In the genomic region with DNA sequence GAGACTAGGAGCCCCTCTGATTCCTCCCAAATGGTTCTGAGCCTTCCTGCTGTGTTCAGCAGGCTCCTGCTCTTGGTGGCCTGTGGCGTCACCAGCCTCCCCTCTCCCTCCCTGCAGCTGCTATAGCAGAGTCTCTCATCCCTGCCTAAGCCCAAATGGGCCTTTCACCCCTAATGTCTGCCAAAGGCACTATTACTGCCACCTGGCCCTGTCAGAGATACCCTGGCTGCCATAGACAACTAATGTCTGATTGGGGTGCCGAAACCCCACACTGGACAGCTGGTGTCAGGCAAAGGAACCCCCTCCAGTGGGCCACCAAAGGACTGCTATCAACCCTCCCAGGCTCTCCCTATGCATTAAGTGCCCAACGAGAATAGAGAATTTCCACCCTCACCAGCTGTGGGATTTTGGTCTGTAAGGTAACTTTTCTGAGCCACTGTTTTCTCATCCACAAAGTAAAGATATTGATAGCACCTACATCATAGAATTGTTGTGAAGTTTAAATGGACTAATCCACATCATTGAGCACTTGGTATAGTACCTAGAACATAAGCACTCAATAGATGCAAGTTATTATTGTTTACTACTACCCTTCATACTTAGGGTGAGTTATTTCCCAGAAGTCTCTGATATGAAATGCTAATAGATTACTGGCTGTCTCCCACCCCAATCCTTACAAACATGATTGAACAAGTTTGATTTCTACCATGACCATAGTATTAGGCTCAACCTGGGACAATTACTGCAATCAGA, we compare ENCODE assay signal across 1 cellular context.
TF ChIP-seq lines count a peak whose summit lies in the region.

No MANE protein-coding gene starts in this region.

TF ChIP-seq in H1, 55 proteins besides CTCF, POLR2A, EP300 and RAD21 (continued from another document):
- TF ChIP-seq, protein P1, sequence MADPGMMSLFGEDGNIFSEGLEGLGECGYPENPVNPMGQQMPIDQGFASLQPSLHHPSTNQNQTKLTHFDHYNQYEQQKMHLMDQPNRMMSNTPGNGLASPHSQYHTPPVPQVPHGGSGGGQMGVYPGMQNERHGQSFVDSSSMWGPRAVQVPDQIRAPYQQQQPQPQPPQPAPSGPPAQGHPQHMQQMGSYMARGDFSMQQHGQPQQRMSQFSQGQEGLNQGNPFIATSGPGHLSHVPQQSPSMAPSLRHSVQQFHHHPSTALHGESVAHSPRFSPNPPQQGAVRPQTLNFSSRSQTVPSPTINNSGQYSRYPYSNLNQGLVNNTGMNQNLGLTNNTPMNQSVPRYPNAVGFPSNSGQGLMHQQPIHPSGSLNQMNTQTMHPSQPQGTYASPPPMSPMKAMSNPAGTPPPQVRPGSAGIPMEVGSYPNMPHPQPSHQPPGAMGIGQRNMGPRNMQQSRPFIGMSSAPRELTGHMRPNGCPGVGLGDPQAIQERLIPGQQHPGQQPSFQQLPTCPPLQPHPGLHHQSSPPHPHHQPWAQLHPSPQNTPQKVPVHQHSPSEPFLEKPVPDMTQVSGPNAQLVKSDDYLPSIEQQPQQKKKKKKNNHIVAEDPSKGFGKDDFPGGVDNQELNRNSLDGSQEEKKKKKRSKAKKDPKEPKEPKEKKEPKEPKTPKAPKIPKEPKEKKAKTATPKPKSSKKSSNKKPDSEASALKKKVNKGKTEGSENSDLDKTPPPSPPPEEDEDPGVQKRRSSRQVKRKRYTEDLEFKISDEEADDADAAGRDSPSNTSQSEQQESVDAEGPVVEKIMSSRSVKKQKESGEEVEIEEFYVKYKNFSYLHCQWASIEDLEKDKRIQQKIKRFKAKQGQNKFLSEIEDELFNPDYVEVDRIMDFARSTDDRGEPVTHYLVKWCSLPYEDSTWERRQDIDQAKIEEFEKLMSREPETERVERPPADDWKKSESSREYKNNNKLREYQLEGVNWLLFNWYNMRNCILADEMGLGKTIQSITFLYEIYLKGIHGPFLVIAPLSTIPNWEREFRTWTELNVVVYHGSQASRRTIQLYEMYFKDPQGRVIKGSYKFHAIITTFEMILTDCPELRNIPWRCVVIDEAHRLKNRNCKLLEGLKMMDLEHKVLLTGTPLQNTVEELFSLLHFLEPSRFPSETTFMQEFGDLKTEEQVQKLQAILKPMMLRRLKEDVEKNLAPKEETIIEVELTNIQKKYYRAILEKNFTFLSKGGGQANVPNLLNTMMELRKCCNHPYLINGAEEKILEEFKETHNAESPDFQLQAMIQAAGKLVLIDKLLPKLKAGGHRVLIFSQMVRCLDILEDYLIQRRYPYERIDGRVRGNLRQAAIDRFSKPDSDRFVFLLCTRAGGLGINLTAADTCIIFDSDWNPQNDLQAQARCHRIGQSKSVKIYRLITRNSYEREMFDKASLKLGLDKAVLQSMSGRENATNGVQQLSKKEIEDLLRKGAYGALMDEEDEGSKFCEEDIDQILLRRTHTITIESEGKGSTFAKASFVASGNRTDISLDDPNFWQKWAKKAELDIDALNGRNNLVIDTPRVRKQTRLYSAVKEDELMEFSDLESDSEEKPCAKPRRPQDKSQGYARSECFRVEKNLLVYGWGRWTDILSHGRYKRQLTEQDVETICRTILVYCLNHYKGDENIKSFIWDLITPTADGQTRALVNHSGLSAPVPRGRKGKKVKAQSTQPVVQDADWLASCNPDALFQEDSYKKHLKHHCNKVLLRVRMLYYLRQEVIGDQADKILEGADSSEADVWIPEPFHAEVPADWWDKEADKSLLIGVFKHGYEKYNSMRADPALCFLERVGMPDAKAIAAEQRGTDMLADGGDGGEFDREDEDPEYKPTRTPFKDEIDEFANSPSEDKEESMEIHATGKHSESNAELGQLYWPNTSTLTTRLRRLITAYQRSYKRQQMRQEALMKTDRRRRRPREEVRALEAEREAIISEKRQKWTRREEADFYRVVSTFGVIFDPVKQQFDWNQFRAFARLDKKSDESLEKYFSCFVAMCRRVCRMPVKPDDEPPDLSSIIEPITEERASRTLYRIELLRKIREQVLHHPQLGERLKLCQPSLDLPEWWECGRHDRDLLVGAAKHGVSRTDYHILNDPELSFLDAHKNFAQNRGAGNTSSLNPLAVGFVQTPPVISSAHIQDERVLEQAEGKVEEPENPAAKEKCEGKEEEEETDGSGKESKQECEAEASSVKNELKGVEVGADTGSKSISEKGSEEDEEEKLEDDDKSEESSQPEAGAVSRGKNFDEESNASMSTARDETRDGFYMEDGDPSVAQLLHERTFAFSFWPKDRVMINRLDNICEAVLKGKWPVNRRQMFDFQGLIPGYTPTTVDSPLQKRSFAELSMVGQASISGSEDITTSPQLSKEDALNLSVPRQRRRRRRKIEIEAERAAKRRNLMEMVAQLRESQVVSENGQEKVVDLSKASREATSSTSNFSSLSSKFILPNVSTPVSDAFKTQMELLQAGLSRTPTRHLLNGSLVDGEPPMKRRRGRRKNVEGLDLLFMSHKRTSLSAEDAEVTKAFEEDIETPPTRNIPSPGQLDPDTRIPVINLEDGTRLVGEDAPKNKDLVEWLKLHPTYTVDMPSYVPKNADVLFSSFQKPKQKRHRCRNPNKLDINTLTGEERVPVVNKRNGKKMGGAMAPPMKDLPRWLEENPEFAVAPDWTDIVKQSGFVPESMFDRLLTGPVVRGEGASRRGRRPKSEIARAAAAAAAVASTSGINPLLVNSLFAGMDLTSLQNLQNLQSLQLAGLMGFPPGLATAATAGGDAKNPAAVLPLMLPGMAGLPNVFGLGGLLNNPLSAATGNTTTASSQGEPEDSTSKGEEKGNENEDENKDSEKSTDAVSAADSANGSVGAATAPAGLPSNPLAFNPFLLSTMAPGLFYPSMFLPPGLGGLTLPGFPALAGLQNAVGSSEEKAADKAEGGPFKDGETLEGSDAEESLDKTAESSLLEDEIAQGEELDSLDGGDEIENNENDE (IDR thresholded peaks at IDR 0.05; ENCODE audit: insufficient replicate concordance, low read length) = no peak
- no peak for TF ChIP-seq BACH1 (IDR thresholded peaks at IDR 0.05; ENCODE audit: low read length)
